1 cellular context compared by ENCODE assay signal in genomic region chr2:102306125-102306524, GRCh38.
TF ChIP-seq lines count a peak whose summit lies in the region.

No MANE protein-coding gene starts in this region.

TF ChIP-seq in A549, 52 proteins besides CTCF, POLR2A, EP300 and RAD21 (continued from another document):
- no peak for TF ChIP-seq E2F6 (IDR thresholded peaks at IDR 0.05; ENCODE audit: borderline replicate concordance, low read depth)
- TF ChIP-seq MAFK (IDR thresholded peaks at IDR 0.05; ENCODE audit: partially characterized antibody) = peak; percentile 45
